1 cellular context compared by ENCODE assay signal in the genomic region with DNA sequence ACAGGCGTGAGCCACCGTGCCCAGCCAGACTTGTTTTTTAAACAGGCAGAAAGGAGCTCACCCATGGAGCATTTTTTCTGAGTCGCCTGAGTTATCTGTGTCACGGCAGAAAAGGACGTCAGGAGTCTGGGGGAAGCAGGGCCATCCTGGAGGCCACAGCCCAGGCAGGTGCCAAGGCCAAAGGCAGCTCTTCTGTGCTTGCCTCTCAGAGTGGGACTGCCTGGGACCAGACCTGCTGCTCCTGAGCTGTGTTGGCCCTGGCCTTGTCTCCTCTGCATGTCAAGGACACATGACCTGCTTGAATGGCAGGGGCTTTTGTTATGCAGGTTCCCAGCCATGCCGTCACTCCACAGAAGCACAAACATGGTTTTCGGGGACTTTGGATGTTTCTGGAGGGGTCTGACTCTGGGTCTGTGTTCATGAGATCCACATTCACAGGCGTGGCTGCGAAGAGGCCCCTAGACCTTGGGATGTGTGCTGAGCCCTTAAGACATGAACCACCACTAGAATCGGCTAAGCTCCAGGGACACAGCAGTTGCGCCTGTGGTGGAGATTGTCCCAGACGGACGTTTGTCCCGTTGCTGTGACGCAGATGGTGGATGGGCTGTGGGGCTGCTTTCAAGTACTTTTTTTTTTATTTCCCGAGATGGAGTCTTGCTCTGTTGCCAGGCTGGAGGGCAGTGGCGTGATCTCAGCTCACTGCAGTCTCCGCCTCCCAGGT.
TF ChIP-seq lines count a peak whose summit lies in the region.

No MANE protein-coding gene starts in this region.

TF ChIP-seq in HepG2, 621 proteins besides CTCF, POLR2A, EP300 and RAD21 (continued from another document and continues in another):
- TF ChIP-seq, protein P1, sequence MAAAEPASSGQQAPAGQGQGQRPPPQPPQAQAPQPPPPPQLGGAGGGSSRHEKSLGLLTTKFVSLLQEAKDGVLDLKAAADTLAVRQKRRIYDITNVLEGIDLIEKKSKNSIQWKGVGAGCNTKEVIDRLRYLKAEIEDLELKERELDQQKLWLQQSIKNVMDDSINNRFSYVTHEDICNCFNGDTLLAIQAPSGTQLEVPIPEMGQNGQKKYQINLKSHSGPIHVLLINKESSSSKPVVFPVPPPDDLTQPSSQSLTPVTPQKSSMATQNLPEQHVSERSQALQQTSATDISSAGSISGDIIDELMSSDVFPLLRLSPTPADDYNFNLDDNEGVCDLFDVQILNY (CRISPR knock-in tag; conservative IDR thresholded peaks at IDR 0.05), result no peak
- TF ChIP-seq HNRNPL (IDR thresholded peaks at IDR 0.05; ENCODE audit: low read depth, low read length) (no peak), ZFP36 (IDR thresholded peaks at IDR 0.05; ENCODE audit: borderline replicate concordance, low read depth, low read length, partially characterized antibody) (no peak), ZBTB10 (CRISPR knock-in tag; IDR thresholded peaks at IDR 0.05; ENCODE audit: borderline replicate concordance) (no peak), MEIS2 (CRISPR knock-in tag; IDR thresholded peaks at IDR 0.05) (0 out of 2 replicates have a peak, but pooled peaks have one; percentile 63), SAP130 (CRISPR knock-in tag; IDR thresholded peaks at IDR 0.05; ENCODE audit: low read depth) (peak; percentile 69), HDAC6 (IDR thresholded peaks at IDR 0.05; ENCODE audit: low read depth, low read length) (no peak), AGO1 (IDR thresholded peaks at IDR 0.05; ENCODE audit: low read depth, low read length, poor library complexity, severe bottlenecking) (no peak), YEATS2 (CRISPR knock-in tag; IDR thresholded peaks at IDR 0.05; ENCODE audit: borderline replicate concordance) (peak; percentile 14; the same call in 1 of the 2 replicates), ZNF563 (CRISPR knock-in tag; IDR thresholded peaks at IDR 0.05) (no peak), HMGXB4 (CRISPR knock-in tag; IDR thresholded peaks at IDR 0.05; ENCODE audit: borderline replicate concordance in 1 of 2, low read depth in 1 of 2) (peak in 1 of 2 experiments; percentile 45; a peak in 1 of 4 replicates), ZNF724P (CRISPR knock-in tag; IDR thresholded peaks at IDR 0.05; ENCODE audit: borderline replicate concordance) (peak; percentile 86; the same call in 1 of the 2 replicates), ZNF850 (CRISPR knock-in tag; conservative IDR thresholded peaks at IDR 0.05) (no peak), SOX13 (IDR thresholded peaks at IDR 0.05) (no peak), SOX13 (CRISPR knock-in tag; conservative IDR thresholded peaks at IDR 0.05 in 1 of 2, IDR thresholded peaks at IDR 0.05 in 1 of 2) (peak in 1 of 2 experiments; percentile 82; a peak in 2 of 4 replicates), ZBTB21 (CRISPR knock-in tag; IDR thresholded peaks at IDR 0.05) (0 out of 2 replicates have a peak, but pooled peaks have one; percentile 17), GPBP1L1 (CRISPR knock-in tag; IDR thresholded peaks at IDR 0.05) (no peak), FOXA1 (IDR thresholded peaks at IDR 0.05) (no peak), FOXA1 (CRISPR knock-in tag; IDR thresholded peaks at IDR 0.05) (peak; percentile 5; the same call in 1 of the 2 replicates), MYNN (CRISPR knock-in tag; IDR thresholded peaks at IDR 0.05; ENCODE audit: low read depth) (no peak), MYC (CRISPR knock-in tag; IDR thresholded peaks at IDR 0.05; ENCODE audit: borderline replicate concordance) (peak; percentile 59; the same call in 1 of the 2 replicates), ZNF574 (CRISPR knock-in tag; IDR thresholded peaks at IDR 0.05) (0 out of 2 replicates have a peak, but pooled peaks have one; percentile 45), NAIF1 (CRISPR knock-in tag; IDR thresholded peaks at IDR 0.05; ENCODE audit: borderline replicate concordance) (no peak), ZNF230 (CRISPR knock-in tag; IDR thresholded peaks at IDR 0.05) (0 out of 2 replicates have a peak, but pooled peaks have one; percentile 31), ATF2 (CRISPR knock-in tag; IDR thresholded peaks at IDR 0.05) (0 out of 2 replicates have a peak, but pooled peaks have one; percentile 39)
- TF ChIP-seq, protein P2, sequence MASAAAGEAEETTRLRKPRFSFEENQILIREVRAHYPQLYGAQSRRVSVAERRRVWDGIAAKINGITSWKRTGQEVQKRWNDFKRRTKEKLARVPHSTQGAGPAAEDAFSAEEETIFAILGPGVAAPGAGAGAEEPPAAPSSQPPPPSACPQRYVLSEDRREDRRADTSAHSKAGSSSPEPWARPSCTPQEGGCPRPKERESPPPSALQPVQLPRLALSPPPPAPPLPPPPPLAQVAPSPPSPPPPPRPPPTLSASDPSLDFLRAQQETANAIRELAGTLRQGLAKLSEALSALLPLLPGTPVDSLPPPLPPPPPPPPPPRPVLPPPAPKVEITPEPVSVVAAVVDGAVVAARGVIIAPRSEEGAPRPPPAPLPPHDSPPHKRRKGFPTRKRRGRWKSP (CRISPR knock-in tag; IDR thresholded peaks at IDR 0.05), result 0 out of 2 replicates have a peak, but pooled peaks have one; percentile 14
- TF ChIP-seq, protein P3, sequence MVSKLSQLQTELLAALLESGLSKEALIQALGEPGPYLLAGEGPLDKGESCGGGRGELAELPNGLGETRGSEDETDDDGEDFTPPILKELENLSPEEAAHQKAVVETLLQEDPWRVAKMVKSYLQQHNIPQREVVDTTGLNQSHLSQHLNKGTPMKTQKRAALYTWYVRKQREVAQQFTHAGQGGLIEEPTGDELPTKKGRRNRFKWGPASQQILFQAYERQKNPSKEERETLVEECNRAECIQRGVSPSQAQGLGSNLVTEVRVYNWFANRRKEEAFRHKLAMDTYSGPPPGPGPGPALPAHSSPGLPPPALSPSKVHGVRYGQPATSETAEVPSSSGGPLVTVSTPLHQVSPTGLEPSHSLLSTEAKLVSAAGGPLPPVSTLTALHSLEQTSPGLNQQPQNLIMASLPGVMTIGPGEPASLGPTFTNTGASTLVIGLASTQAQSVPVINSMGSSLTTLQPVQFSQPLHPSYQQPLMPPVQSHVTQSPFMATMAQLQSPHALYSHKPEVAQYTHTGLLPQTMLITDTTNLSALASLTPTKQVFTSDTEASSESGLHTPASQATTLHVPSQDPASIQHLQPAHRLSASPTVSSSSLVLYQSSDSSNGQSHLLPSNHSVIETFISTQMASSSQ (IDR thresholded peaks at IDR 0.05; ENCODE audit: low read depth), result no peak
- TF ChIP-seq, protein P3 (CRISPR knock-in tag; IDR thresholded peaks at IDR 0.05; ENCODE audit: borderline replicate concordance), result peak; percentile 50; the same call in 1 of the 2 replicates
- TF ChIP-seq, protein P4, sequence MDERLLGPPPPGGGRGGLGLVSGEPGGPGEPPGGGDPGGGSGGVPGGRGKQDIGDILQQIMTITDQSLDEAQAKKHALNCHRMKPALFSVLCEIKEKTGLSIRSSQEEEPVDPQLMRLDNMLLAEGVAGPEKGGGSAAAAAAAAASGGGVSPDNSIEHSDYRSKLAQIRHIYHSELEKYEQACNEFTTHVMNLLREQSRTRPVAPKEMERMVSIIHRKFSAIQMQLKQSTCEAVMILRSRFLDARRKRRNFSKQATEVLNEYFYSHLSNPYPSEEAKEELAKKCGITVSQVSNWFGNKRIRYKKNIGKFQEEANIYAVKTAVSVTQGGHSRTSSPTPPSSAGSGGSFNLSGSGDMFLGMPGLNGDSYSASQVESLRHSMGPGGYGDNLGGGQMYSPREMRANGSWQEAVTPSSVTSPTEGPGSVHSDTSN (CRISPR knock-in tag; IDR thresholded peaks at IDR 0.05), result peak; percentile 56; the same call in 1 of the 2 replicates
